Comparison of ENCODE assay signal across 25 cellular contexts in the genomic region with DNA sequence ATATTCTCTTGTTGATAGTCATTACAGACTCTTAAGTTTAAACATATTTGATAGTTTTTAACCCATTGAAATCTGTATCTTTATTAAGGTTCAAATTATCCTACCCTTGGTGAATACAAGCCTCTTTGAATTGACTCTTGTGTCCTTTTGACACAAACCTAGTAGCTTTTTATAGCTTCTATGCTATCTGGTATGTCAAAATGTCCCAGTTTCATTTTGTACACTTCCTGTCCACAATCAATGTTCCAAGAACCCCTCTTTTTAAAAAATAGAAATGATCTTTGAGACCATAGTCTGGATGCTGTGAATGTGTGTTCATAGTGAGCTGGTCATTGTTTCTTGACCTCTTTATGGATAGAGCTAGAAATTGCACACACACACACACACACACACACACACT. TPM values are rescaled to one million over a fixed set of nuclear protein-coding genes. Genes with fewer than 3 reads are reported as not detected.
DNase-seq lines count a peak whose midpoint lies in the region; ATAC-seq and TF ChIP-seq lines count a peak whose summit lies in the region.
"Had no signal": no experiment of that assay in that cellular context is flagged by ENCODE, and none has a peak within 500 bp of the region (broad histone marks: within the 10 kb centered on the region; RNA-seq: fewer than 3 reads in every experiment).

No MANE protein-coding gene starts in this region.

- no peak for TF ChIP-seq CTCF in ascending aorta (IDR thresholded peaks at IDR 0.05)

- intact Hi-C loops in ascending aorta (cut with DNase I) = no loop called here

- H3K4me1 ChIP-seq in ascending aorta = no peaks in the 10 kb centered on the region
- H3K4me1 ChIP-seq: HAP-1, left lung, sigmoid colon, vagina had no signal

- H3K4me3 ChIP-seq in ascending aorta = no peak overlapping the region
- H3K4me3 ChIP-seq: HAP-1, left lung, mucosa of descending colon, sigmoid colon, vagina had no signal

- peak; percentile 37 for ATAC-seq in GM18517 (IDR thresholded peaks at IDR 0.05; ENCODE audit: unreplicated experiment)
- ATAC-seq in GM19463 (IDR thresholded peaks at IDR 0.05; ENCODE audit: unreplicated experiment) = peak; percentile 24
- ATAC-seq in HG02870 (IDR thresholded peaks at IDR 0.05; ENCODE audit: unreplicated experiment) = peak; percentile 46
- ATAC-seq in HG03460 (IDR thresholded peaks at IDR 0.05; ENCODE audit: unreplicated experiment) = peak; percentile 47
- ATAC-seq: HepG2, left lung, mucosa of descending colon had no signal

- no peak for DNase-seq in ascending aorta (ENCODE audit: low spot score in 2 of 2)
- DNase-seq in ecto neural progenitor cell (ENCODE audit: low spot score) = no peak
- DNase-seq in activated CD4-positive, alpha-beta T cell treated with anti-CD3 and anti-CD28 coated beads, Interleukin-2, amount 50 U/mL, for 48 hours = no peak
- DNase-seq in SIG-M5 treated with dmso at 0.1 percent for 504 hours (lab: John Stamatoyannopoulos, UW; ENCODE audit: unreplicated experiment) = no peak
- DNase-seq: activated CD4-positive, alpha-beta T cell treated with anti-CD3 and anti-CD28 coated beads for 48 hours; activated naive CD4-positive, alpha-beta T cell treated with anti-CD3 and anti-CD28 coated beads, Interleukin-2, amount 50 U/mL, for 16 hours; CD4-positive, alpha-beta memory T cell; cortex of kidney; DND-41; left lung; MM.1S; NCI-H1930; NCI-H524 treated with DMSO at 0.1 percent for 48 hours; nucleus accumbens; sigmoid colon; stimulated activated CD4-positive, alpha-beta T cell treated with anti-CD3 and anti-CD28 coated beads, Interleukin-2, amount 100 ng/mL, for 24 hours had no signal

- H3K36me3 ChIP-seq in ascending aorta = no peaks in the 10 kb centered on the region
- H3K36me3 ChIP-seq: HAP-1, left lung, sigmoid colon, vagina had no signal

- no peak overlapping the region for H3K27ac ChIP-seq in ascending aorta
- H3K27ac ChIP-seq: epithelial cell of prostate, left lung, sigmoid colon, vagina had no signal

- H3K9me3 ChIP-seq in ascending aorta = no peaks in the 10 kb centered on the region
- H3K9me3 ChIP-seq: HAP-1, left lung, mucosa of descending colon, sigmoid colon, vagina had no signal

- H3K27me3 ChIP-seq in ascending aorta = no peaks in the 10 kb centered on the region
- H3K27me3 ChIP-seq: left lung, sigmoid colon, vagina had no signal

RNA-seq across cellular contexts. Expression of a gene that starts 39.2 kb away (rescaled TPM):
- not detected for total RNA-seq in ascending aorta
- total RNA-seq: HepG2 had no signal
